9 cellular contexts compared by ENCODE assay signal in genomic region chr19:21483589-21484170, GRCh38. TPM values are rescaled to one million over a fixed set of nuclear protein-coding genes. Genes with fewer than 3 reads are reported as not detected.
DNase-seq lines count a peak whose midpoint lies in the region; ATAC-seq and TF ChIP-seq lines count a peak whose summit lies in the region.
"Had no signal": no experiment of that assay in that cellular context is flagged by ENCODE, and none has a peak within 500 bp of the region (broad histone marks: within the 10 kb centered on the region; RNA-seq: fewer than 3 reads in every experiment).

No MANE protein-coding gene starts in this region.

- no peaks in the 10 kb centered on the region for H3K4me1 ChIP-seq in MM.1S (ENCODE audit: low read length)

- peak overlapping the region in 1 of 2 donors; percentile 65 for H3K4me3 Mint-ChIP-seq in CD14-positive monocyte
- H3K4me3 Mint-ChIP-seq in activated T-helper 17 cell treated with anti-CD3 and anti-CD28 coated beads, Interleukin-2, amount 50 U/mL, for 72 hours: no peak overlapping the region

- H2AFZ ChIP-seq in MM.1S (ENCODE audit: low read length): no peak overlapping the region

- H3K79me2 ChIP-seq in MM.1S (ENCODE audit: low read length): no peaks in the 10 kb centered on the region

- no peaks in the 10 kb centered on the region for H3K27me3 ChIP-seq in MM.1S (replicated peaks; ENCODE audit: insufficient read depth, low read length)

- no peaks in the 10 kb centered on the region for H4K20me1 ChIP-seq in MM.1S (ENCODE audit: insufficient read depth, low read length)

- H3K27me3 Mint-ChIP-seq in CD14-positive monocyte (ENCODE audit: low read depth in 3 of 3): peaks cover 0 to 1% (median 0%) of the 10 kb centered on the region in 3 donors
- H3K27me3 Mint-ChIP-seq in activated T-helper 17 cell treated with anti-CD3 and anti-CD28 coated beads, Interleukin-2, amount 50 U/mL, for 72 hours: no peaks in the 10 kb centered on the region

- H3K36me3 Mint-ChIP-seq in CD14-positive monocyte: peaks cover 2 to 12% of the 10 kb centered on the region in 2 donors
- H3K36me3 Mint-ChIP-seq in activated T-helper 17 cell treated with anti-CD3 and anti-CD28 coated beads, Interleukin-2, amount 50 U/mL, for 72 hours (ENCODE audit: low read depth): no peaks in the 10 kb centered on the region

- H3F3A ChIP-seq in MM.1S (ENCODE audit: insufficient read depth, low read length): no peaks in the 10 kb centered on the region

- TF ChIP-seq CTCF in CD14-positive monocyte (IDR thresholded peaks at IDR 0.05) (peak; percentile 78), MM.1S (IDR thresholded peaks at IDR 0.05; ENCODE audit: low read length) (peak; percentile 27)

- peak; percentile 62 for DNase-seq in CD14-positive monocyte (ENCODE audit: low spot score)
- DNase-seq in MM.1S: no peak
- peak; percentile 52 for DNase-seq in left cardiac atrium
- peak; percentile 67 to 79 for DNase-seq in stimulated activated CD4-positive, alpha-beta T cell treated with anti-CD3 and anti-CD28 coated beads, Interleukin-2, amount 100 ng/mL, for 24 hours
- no peak for DNase-seq in NCI-H2081 (lab: John Stamatoyannopoulos, UW)
- DNase-seq in SHP77 treated with DMSO at 0.1 percent for 48 hours (lab: John Stamatoyannopoulos, UW): no peak

- H3K36me3 ChIP-seq in MM.1S (replicated peaks; ENCODE audit: insufficient read depth, low read length): no peaks in the 10 kb centered on the region

- H3K4me3 ChIP-seq in MM.1S (ENCODE audit: low read length): no peak overlapping the region

- H3K9ac ChIP-seq in MM.1S (ENCODE audit: low read length): no peak overlapping the region

- H3K4me1 Mint-ChIP-seq in CD14-positive monocyte: no peaks in the 10 kb centered on the region
- peaks cover 5% of the 10 kb centered on the region for H3K4me1 Mint-ChIP-seq in activated T-helper 17 cell treated with anti-CD3 and anti-CD28 coated beads, Interleukin-2, amount 50 U/mL, for 72 hours

- H3K27ac ChIP-seq in MM.1S (ENCODE audit: low read length): no peak overlapping the region
- H3K27ac ChIP-seq: epithelial cell of prostate had no signal

- peak; percentile 71 for ATAC-seq in activated T-helper 17 cell treated with anti-CD3 and anti-CD28 coated beads, Interleukin-2, amount 50 U/mL, for 72 hours (replicated peaks)
- ATAC-seq in left cardiac atrium (peak; percentile 76 to 80), GM18873 (IDR thresholded peaks at IDR 0.05; ENCODE audit: low FRiP score, unreplicated experiment) (no peak)

- peaks cover 17 to 62% (median 48%) of the 10 kb centered on the region in 7 donors for H3K9me3 Mint-ChIP-seq in CD14-positive monocyte
- H3K9me3 Mint-ChIP-seq in activated T-helper 17 cell treated with anti-CD3 and anti-CD28 coated beads, Interleukin-2, amount 50 U/mL, for 72 hours: no peaks in the 10 kb centered on the region

- H3K9me2 ChIP-seq in MM.1S (replicated peaks; ENCODE audit: insufficient read depth, low read length): no peaks in the 10 kb centered on the region

- H3K4me2 ChIP-seq in MM.1S (ENCODE audit: low read depth, low read length): no peak overlapping the region

- intact Hi-C loops in CD14-positive monocyte (cut with micrococcal nuclease): loop anchor here in 1 of 2 donors (5.0 kb wide), 2 partner anchors 214 to 281 kb away; no protein-coding TSS in a partner anchor
- intact Hi-C loops in left cardiac atrium (cut with DNase I): loop anchor here (10.0 kb wide), 1 partner anchor 279 kb away; no protein-coding TSS in a partner anchor

- H3K9me3 ChIP-seq in MM.1S (replicated peaks; ENCODE audit: insufficient read depth, low read length): no peaks in the 10 kb centered on the region

- H3K27ac Mint-ChIP-seq in CD14-positive monocyte: peak overlapping the region in 1 of 7 donors; percentile 26
- no peak overlapping the region for H3K27ac Mint-ChIP-seq in activated T-helper 17 cell treated with anti-CD3 and anti-CD28 coated beads, Interleukin-2, amount 50 U/mL, for 72 hours

RNA-seq across cellular contexts. Expression of gene ZNF429, which starts 21.7 kb away (rescaled TPM):
- polyA plus RNA-seq in CD14-positive monocyte: 10 to 100 TPM; 11.1 to 11.6 TPM
- 10 to 100 TPM in 1 of 2 donors, 1 to 10 TPM in 1; 6.2 to 15.5 TPM for total RNA-seq in activated T-helper 17 cell treated with anti-CD3 and anti-CD28 coated beads, Interleukin-2, amount 50 U/mL, for 72 hours
- total RNA-seq in left cardiac atrium: 1 to 10 TPM; 6.2 to 8.7 TPM

Comparison
In these comparisons a context has a peak if more than half of its experiments do, and no peak if none do; other contexts are left out.
1. DNase-seq: peak in CD14-positive monocyte (single experiment), left cardiac atrium (single experiment) and stimulated activated CD4-positive, alpha-beta T cell treated with anti-CD3 and anti-CD28 coated beads, Interleukin-2, amount 100 ng/mL, for 24 hours (2 of 2); none in MM.1S (single experiment), NCI-H2081 (0 of 2) and SHP77 treated with DMSO at 0.1 percent for 48 hours (single experiment).